Comparison of ENCODE assay signal across 8 cellular contexts in genomic region chr16:3264137-3265036, GRCh38.
DNase-seq lines count a peak whose midpoint lies in the region; ATAC-seq and TF ChIP-seq lines count a peak whose summit lies in the region.

No MANE protein-coding gene starts in this region.

- H3K79me2 ChIP-seq in OCI-LY3 (ENCODE audit: low read length), result 0 out of 2 replicates have a peak, but pooled peaks cover 4% of the 10 kb centered on the region

- H3K4me2 ChIP-seq in OCI-LY3 (ENCODE audit: low read length), result peak overlapping the region; percentile 100

- peak; percentile 79 for ATAC-seq in GM21515 (IDR thresholded peaks at IDR 0.05; ENCODE audit: unreplicated experiment)

- peak overlapping the region; percentile 93 for H2AFZ ChIP-seq in OCI-LY3 (ENCODE audit: low read depth, low read length)

- H3K4me1 ChIP-seq in OCI-LY3 (ENCODE audit: low read length) (peaks cover 4% of the 10 kb centered on the region), mucosa of rectum (ENCODE audit: control insufficient read depth in 2 of 2, insufficient read depth in 2 of 2, low read length in 2 of 2) (peaks cover 5 to 10% of the 10 kb centered on the region in 2 donors)

- no peaks in the 10 kb centered on the region for H3K9me3 ChIP-seq in OCI-LY3 (ENCODE audit: insufficient read depth, low read length)
- H3K9me3 ChIP-seq in mucosa of rectum (ENCODE audit: control insufficient read depth in 2 of 2, low read length in 2 of 2), result no peaks in the 10 kb centered on the region

- H3K36me3 ChIP-seq in OCI-LY3 (replicated peaks; ENCODE audit: low read depth, low read length), result no peaks in the 10 kb centered on the region
- peaks cover 4 to 5% of the 10 kb centered on the region in 2 donors for H3K36me3 ChIP-seq in mucosa of rectum (ENCODE audit: control insufficient read depth in 2 of 2, insufficient read depth in 2 of 2, low read length in 2 of 2)

- H3K27me3 ChIP-seq in OCI-LY3 (ENCODE audit: low read depth, low read length) (no peaks in the 10 kb centered on the region), mucosa of rectum (ENCODE audit: control insufficient read depth in 2 of 2, insufficient read depth in 2 of 2, low read length in 2 of 2) (no peaks in the 10 kb centered on the region)

- peak; percentile 29; the same call in 1 of the 2 replicates for TF ChIP-seq CTCF in OCI-LY3 (IDR thresholded peaks at IDR 0.05; ENCODE audit: low read depth, low read length)

- H4K20me1 ChIP-seq in OCI-LY3 (ENCODE audit: insufficient read depth, low read length), result no peaks in the 10 kb centered on the region

- DNase-seq in DMS 273 treated with DMSO at 0.1 percent for 48 hours (lab: John Stamatoyannopoulos, UW) (peak; percentile 98), HuH-7.5 (ENCODE audit: low spot score) (peak; percentile 94), activated T-cell treated with anti-CD3 and anti-CD28 coated beads for 4 hours (peak; percentile 98), epithelial cell of prostate (ENCODE audit: low read depth, low spot score) (peak; percentile 90)
- DNase-seq in stimulated activated CD8-positive, alpha-beta memory T cell treated with anti-CD3 and anti-CD28 coated beads, Interleukin-4, amount 100 ng/mL, for 48 hours, result peak; percentile 98

- peak overlapping the region; percentile 84 for H3K27ac ChIP-seq in OCI-LY3 (ENCODE audit: low read length)
- peak overlapping the region; percentile 74 for H3K27ac ChIP-seq in epithelial cell of prostate
- peak overlapping the region; percentile 99 to 100 for H3K27ac ChIP-seq in mucosa of rectum (ENCODE audit: low read depth in 2 of 2, low read length in 2 of 2)

- H3K9ac ChIP-seq in OCI-LY3 (ENCODE audit: low read length) (peak overlapping the region; percentile 97), mucosa of rectum (ENCODE audit: low read depth in 1 of 2, low read length in 2 of 2) (peak overlapping the region; percentile 84 to 95)

- H3K4me3 ChIP-seq in OCI-LY3 (ENCODE audit: low read length) (peak overlapping the region; percentile 100), mucosa of rectum (ENCODE audit: low read length in 2 of 2) (peak overlapping the region; percentile 90)

Comparison
In these comparisons a context has a peak if more than half of its experiments do, and no peak if none do; other contexts are left out.
1. Peak in every context shown above with its lines: DNase-seq, ATAC-seq, H3K4me3 ChIP-seq and H3K27ac ChIP-seq.